Comparison of ENCODE assay signal across 27 cellular contexts in the genomic region with DNA sequence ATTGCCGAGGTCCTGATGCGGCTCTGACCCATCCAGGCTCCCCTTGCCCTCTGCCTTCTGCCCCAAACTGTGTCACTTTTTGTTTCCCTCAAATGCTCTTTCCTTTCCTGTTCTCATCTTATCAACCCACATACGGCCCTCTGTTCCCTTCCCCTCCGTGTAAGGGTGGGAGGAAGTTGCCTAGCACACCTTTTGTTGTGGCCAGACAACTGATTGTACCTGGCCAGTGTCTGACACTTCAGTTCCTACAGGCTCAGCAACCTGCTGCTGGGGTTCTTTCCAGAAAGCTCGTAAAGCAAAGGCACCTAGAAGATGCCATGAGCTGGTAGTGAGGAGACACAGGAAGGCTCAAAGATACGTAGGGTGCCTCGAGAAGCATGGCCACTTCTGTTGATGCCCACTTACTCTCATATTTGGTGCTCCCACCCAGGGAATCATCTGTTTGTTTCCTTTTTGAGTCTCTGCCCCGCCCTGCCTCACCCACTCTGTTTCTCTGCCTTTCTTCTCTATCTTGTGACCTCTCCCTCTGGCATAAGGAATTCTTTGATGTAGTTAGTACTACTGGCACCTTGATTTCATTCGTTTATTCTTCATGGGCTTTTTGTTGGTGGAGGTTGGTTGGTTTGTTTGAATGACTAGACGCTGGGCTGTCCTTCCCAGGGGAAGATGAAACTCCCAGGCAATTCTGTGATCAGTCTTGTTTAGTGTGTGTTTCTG.
A peak's percentile ranks its signal among the peaks of the same experiment; 100 is the strongest.
DNase-seq lines count a peak whose midpoint lies in the region; ATAC-seq and TF ChIP-seq lines count a peak whose summit lies in the region.
"Had no signal": no experiment of that assay in that cellular context is flagged by ENCODE, and none has a peak within 500 bp of the region (broad histone marks: within the 10 kb centered on the region; RNA-seq: fewer than 3 reads in every experiment).

No MANE protein-coding gene starts in this region.

- no peaks in the 10 kb centered on the region for H3K27me3 ChIP-seq in left ventricle myocardium inferior (ENCODE audit: low read depth)
- H3K27me3 ChIP-seq: esophagus muscularis mucosa, testis had no signal

- H3K27me3 Mint-ChIP-seq in T-helper 2 cell treated with Interferon-gamma antibody and Interleukin-4, amounts not matched to agents 5 μg/mL and 100 μg/mL, for 36 hours (ENCODE audit: low read depth) = peaks cover 33% of the 10 kb centered on the region
- H3K27me3 Mint-ChIP-seq in endothelial cell (ENCODE audit: unreplicated experiment) = peaks cover 7% of the 10 kb centered on the region

- H3K4me1 ChIP-seq in left ventricle myocardium inferior = peaks cover 33% of the 10 kb centered on the region
- H3K4me1 ChIP-seq: psoas muscle had no signal

- H3K4me3 ChIP-seq in left ventricle myocardium inferior = no peak overlapping the region
- H3K4me3 ChIP-seq: esophagus muscularis mucosa, GM12878, lower lobe of right lung, psoas muscle, SK-N-MC, testis had no signal

- TF ChIP-seq CTCF in left ventricle myocardium inferior (IDR thresholded peaks at IDR 0.05; ENCODE audit: borderline replicate concordance) (no peak), endothelial cell (IDR thresholded peaks at IDR 0.05; ENCODE audit: unreplicated experiment) (no peak)

- H3K36me3 Mint-ChIP-seq in T-helper 2 cell treated with Interferon-gamma antibody and Interleukin-4, amounts not matched to agents 5 μg/mL and 100 μg/mL, for 36 hours (ENCODE audit: low read depth) = no peaks in the 10 kb centered on the region
- peaks cover 5% of the 10 kb centered on the region for H3K36me3 Mint-ChIP-seq in endothelial cell (ENCODE audit: low read depth, unreplicated experiment)
- H3K36me3 Mint-ChIP-seq: stimulated activated memory B cell treated with anti-CD40 and anti-IgM and Interleukin-4, amounts not matched to agents 10 μg/mL and 1 μg/mL and 100 μg/mL, for 72 hours had no signal

- H3K9me3 ChIP-seq in left ventricle myocardium inferior (replicated peaks) = no peaks in the 10 kb centered on the region
- H3K9me3 ChIP-seq: esophagus muscularis mucosa, lower lobe of right lung, neutrophil, psoas muscle, testis had no signal

- H3K4me3 Mint-ChIP-seq in T-helper 2 cell treated with Interferon-gamma antibody and Interleukin-4, amounts not matched to agents 5 μg/mL and 100 μg/mL, for 36 hours = no peak overlapping the region
- H3K4me3 Mint-ChIP-seq in endothelial cell (ENCODE audit: unreplicated experiment) = peak overlapping the region; percentile 7
- H3K4me3 Mint-ChIP-seq: effector memory CD8-positive, alpha-beta T cell; stimulated activated memory B cell treated with anti-CD40 and anti-IgM and Interleukin-4, amounts not matched to agents 10 μg/mL and 1 μg/mL and 100 μg/mL, for 72 hours had no signal

- no peak for DNase-seq in T-helper 2 cell treated with Interferon-gamma antibody and Interleukin-4, amounts not matched to agents 5 μg/mL and 100 μg/mL, for 36 hours (ENCODE audit: low spot score)
- DNase-seq in T-helper 2 cell (no peak), left ventricle myocardium inferior (no peak), left cardiac atrium (no peak), endothelial cell (ENCODE audit: low spot score) (no peak), middle frontal gyrus (ENCODE audit: extremely low spot score, low spot score) (no peak), T-helper 1 cell (no peak)
- DNase-seq: activated CD8-positive, alpha-beta memory T cell treated with anti-CD3 and anti-CD28 coated beads, Interleukin-2, amount 50 U/mL, for 4 hours; DMS79 treated with DMSO at 0.1 percent for 48 hours; effector memory CD8-positive, alpha-beta T cell; hippocampal formation; KBM-7; lower lobe of right lung; MV-4-11; NCI-H524; psoas muscle; stimulated activated CD4-positive, alpha-beta T cell treated with anti-CD3 and anti-CD28 coated beads, Interleukin-1b, Interleukin-23, amount 100 ng/mL, for 48 hours; testis had no signal

- no peaks in the 10 kb centered on the region for H3K9me3 Mint-ChIP-seq in T-helper 2 cell treated with Interferon-gamma antibody and Interleukin-4, amounts not matched to agents 5 μg/mL and 100 μg/mL, for 36 hours
- H3K9me3 Mint-ChIP-seq in endothelial cell (ENCODE audit: unreplicated experiment) = no peaks in the 10 kb centered on the region
- H3K9me3 Mint-ChIP-seq: effector memory CD8-positive, alpha-beta T cell; stimulated activated memory B cell treated with anti-CD40 and anti-IgM and Interleukin-4, amounts not matched to agents 10 μg/mL and 1 μg/mL and 100 μg/mL, for 72 hours had no signal

- peak overlapping the region; percentile 72 for H3K27ac ChIP-seq in left ventricle myocardium inferior (replicated peaks)
- H3K27ac ChIP-seq: 22Rv1, lower lobe of right lung, neutrophil, psoas muscle, SK-N-MC, testis had no signal

- no peak for ATAC-seq in left cardiac atrium
- no peak for ATAC-seq in HG03039 (IDR thresholded peaks at IDR 0.05; ENCODE audit: unreplicated experiment)
- ATAC-seq: activated CD4-positive, CD25-positive, alpha-beta regulatory T cell treated with anti-CD3 and anti-CD28 coated beads, Interleukin-2, amount 50 U/mL, for 24 hours; effector memory CD8-positive, alpha-beta T cell; GM12878; HCT116; lower lobe of right lung; psoas muscle; stimulated activated memory B cell treated with anti-CD40 and anti-IgM and Interleukin-4, amounts not matched to agents 10 μg/mL and 1 μg/mL and 100 μg/mL, for 72 hours had no signal

- intact Hi-C loops in left ventricle myocardium inferior (cut with micrococcal nuclease) (no loop called here), left cardiac atrium (cut with DNase I) (no loop called here)

- H3K27ac Mint-ChIP-seq in T-helper 2 cell treated with Interferon-gamma antibody and Interleukin-4, amounts not matched to agents 5 μg/mL and 100 μg/mL, for 36 hours = peak overlapping the region; percentile 27
- peak overlapping the region; percentile 74 for H3K27ac Mint-ChIP-seq in endothelial cell (ENCODE audit: unreplicated experiment)
- H3K27ac Mint-ChIP-seq: effector memory CD8-positive, alpha-beta T cell; stimulated activated memory B cell treated with anti-CD40 and anti-IgM and Interleukin-4, amounts not matched to agents 10 μg/mL and 1 μg/mL and 100 μg/mL, for 72 hours had no signal

- no peaks in the 10 kb centered on the region for H3K36me3 ChIP-seq in left ventricle myocardium inferior
- H3K36me3 ChIP-seq: lower lobe of right lung, neutrophil had no signal

- H3K4me1 Mint-ChIP-seq in T-helper 2 cell treated with Interferon-gamma antibody and Interleukin-4, amounts not matched to agents 5 μg/mL and 100 μg/mL, for 36 hours (ENCODE audit: low read depth) = peaks cover 10% of the 10 kb centered on the region
- H3K4me1 Mint-ChIP-seq in endothelial cell (ENCODE audit: unreplicated experiment) = peaks cover 74% of the 10 kb centered on the region
- H3K4me1 Mint-ChIP-seq: stimulated activated memory B cell treated with anti-CD40 and anti-IgM and Interleukin-4, amounts not matched to agents 10 μg/mL and 1 μg/mL and 100 μg/mL, for 72 hours had no signal
